8 cellular contexts compared by ENCODE assay signal in the genomic region with DNA sequence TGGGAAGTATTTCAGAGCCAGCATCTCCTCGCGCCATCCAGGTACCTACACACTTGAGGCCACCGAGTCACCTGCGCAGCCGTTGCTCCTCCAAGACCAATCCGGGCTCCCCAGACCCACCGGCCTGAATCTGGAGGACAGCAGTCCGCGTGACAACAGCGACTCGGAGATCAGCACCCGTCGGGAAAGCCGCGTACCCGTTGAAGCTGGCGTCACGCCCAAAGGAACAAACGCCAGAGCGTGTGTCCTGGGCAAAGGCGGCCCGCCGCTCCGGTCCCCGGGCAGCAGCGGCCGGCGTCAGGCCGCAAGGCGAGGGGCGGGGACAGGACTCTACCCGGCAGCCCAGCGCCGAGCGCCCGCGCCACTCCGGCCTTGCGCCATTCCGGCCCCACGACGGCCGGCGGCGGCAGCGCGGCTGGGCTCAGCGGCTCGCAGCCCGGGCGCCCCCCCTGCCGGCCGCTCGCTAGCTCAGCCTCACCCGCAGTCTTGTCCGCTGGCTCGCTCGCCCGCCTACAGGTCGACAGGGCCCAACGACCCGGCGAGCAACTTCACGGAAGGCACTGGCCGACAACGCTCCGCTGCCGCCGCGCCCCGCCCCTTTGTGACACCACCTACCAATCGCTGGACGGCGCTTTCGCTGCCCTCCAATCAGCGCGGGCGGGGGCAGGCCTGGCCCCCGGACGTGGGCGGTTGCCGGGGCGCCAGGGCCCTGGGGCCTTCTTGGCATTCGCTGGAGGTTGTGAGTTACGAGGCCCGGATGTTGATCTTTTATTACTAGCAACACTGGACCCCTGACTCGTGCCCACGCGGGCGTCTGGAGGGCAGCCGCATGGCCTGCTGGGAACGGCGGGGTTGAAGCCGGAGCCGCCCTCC. TPM values are rescaled to one million over a fixed set of nuclear protein-coding genes. Genes with fewer than 3 reads are reported as not detected.
DNase-seq lines count a peak whose midpoint lies in the region; ATAC-seq, FAIRE-seq and TF ChIP-seq lines count a peak whose summit lies in the region.

A gene (minus strand): TSS at position 572 of the 873 bp plus-strand sequence. CDS start 9,047 bp downstream, outside the sequence.

- peak; percentile 40 for TF ChIP-seq POLR2A in A549 (IDR thresholded peaks at IDR 0.05; ENCODE audit: low read length)

- 3% methylated on average over 27 of the region's 95 CpGs for WGBS in A549 (ENCODE audit: missing lambda C conversion rate)
- 3% methylated on average over 32 of the region's 95 CpGs for WGBS in mammary epithelial cell (ENCODE audit: low coverage, missing lambda C conversion rate)

- DNase-seq in A549 (ENCODE audit: low read depth in 1 of 2, low spot score in 1 of 2) (peak; percentile 96 to 98), NCI-H2107 treated with DMSO at 0.1 percent for 48 hours (lab: John Stamatoyannopoulos, UW; ENCODE audit: unreplicated experiment) (peak; percentile 66), mammary epithelial cell (peak; percentile 91), iPS-NIHi7 (ENCODE audit: extremely low spot score) (peak; percentile 99), smooth muscle cell of the brain vasculature (ENCODE audit: low read depth, low spot score) (peak; percentile 90)

- TF ChIP-seq CTCF in A549 (IDR thresholded peaks at IDR 0.05) (peak; percentile 62), VCaP (conservative IDR thresholded peaks at IDR 0.05) (peak; percentile 86), mammary epithelial cell (conservative IDR thresholded peaks at IDR 0.05 in 1 of 2, IDR thresholded peaks at IDR 0.05 in 1 of 2; ENCODE audit: extremely low read depth in 1 of 2, insufficient read depth in 1 of 2, low read depth in 1 of 2, low read length in 2 of 2) (peak; percentile 43 to 57)

- ATAC-seq in A549 (peak; percentile 99), GM18520 (IDR thresholded peaks at IDR 0.05; ENCODE audit: unreplicated experiment) (peak; percentile 96), HG03064 (IDR thresholded peaks at IDR 0.05; ENCODE audit: low read depth, unreplicated experiment) (peak; percentile 96)

- CTCF ChIA-PET in A549 (lab: Yijun Ruan, JAX) (interaction anchor here (0.6 to 3.9 kb wide), 10 partner anchors 9 to 437 kb away, joined by 3 to 35 read pairs (median 3); no protein-coding TSS in a partner anchor), mammary epithelial cell (lab: Charles Lee; ENCODE audit: low non-redundant PET) (interaction anchor here (0.6 to 1.4 kb wide), 2 partner anchors 207 to 356 kb away, joined by 3 to 8 read pairs; no protein-coding TSS in a partner anchor)

- peak within 1 kb of the TSS; percentile 57 for H3K9ac ChIP-seq in mammary epithelial cell (ENCODE audit: insufficient read depth, low read length)

- H3K4me2 ChIP-seq in A549 (peak within 1 kb of the TSS; percentile 86), mammary epithelial cell (ENCODE audit: insufficient read depth, low read depth, low read length) (peak within 1 kb of the TSS; percentile 83)

- no peaks in the 10 kb centered on the region for H3K27me3 ChIP-seq in mammary epithelial cell (ENCODE audit: insufficient read depth, low read length)

- peaks cover 4% of the 10 kb centered on the region for H3K79me2 ChIP-seq in mammary epithelial cell (ENCODE audit: insufficient read depth, low read length)

- dilution Hi-C loops in mammary epithelial cell (cut with HindIII; ENCODE audit: low sequenced_read_pairs): no loop called here

- TF ChIP-seq EP300 in A549 (IDR thresholded peaks at IDR 0.05): no peak

- intact Hi-C loops in mammary epithelial cell (cut with micrococcal nuclease): loop anchor here (1.0 to 5.0 kb wide), 4 partner anchors 159 to 665 kb away; no protein-coding TSS in a partner anchor

- H3K9me3 ChIP-seq in A549: no peaks in the 10 kb centered on the region
- no peaks in the 10 kb centered on the region for H3K9me3 ChIP-seq in mammary epithelial cell (replicated peaks; ENCODE audit: insufficient read depth, low read length)

- H3K27ac ChIP-seq in A549 (peak within 1 kb of the TSS; percentile 80 to 92), VCaP (peak within 1 kb of the TSS; percentile 82), mammary epithelial cell (ENCODE audit: insufficient read depth, low read depth, low read length) (peak within 1 kb of the TSS; percentile 53)

- peak within 1 kb of the TSS; percentile 67 for H3K4me3 ChIP-seq in A549
- peak within 1 kb of the TSS; percentile 67 to 84 (median 71) for H3K4me3 ChIP-seq in mammary epithelial cell (replicated peaks in 1 of 3; ENCODE audit: insufficient read depth in 1 of 3, low read depth in 2 of 3, low read length in 3 of 3)

- TF ChIP-seq RAD21 in A549 (conservative IDR thresholded peaks at IDR 0.05 in 1 of 2, IDR thresholded peaks at IDR 0.05 in 1 of 2): peak; percentile 48 to 82; a peak in 4 of 5 replicates

- no peaks in the 10 kb centered on the region for H4K20me1 ChIP-seq in mammary epithelial cell (ENCODE audit: insufficient read depth, low read length)

- POLR2A ChIA-PET in A549 (lab: Yijun Ruan, JAX): interaction anchor here (0.7 to 1.0 kb wide), 2 partner anchors 14 to 208 kb away, joined by 3 read pairs; no protein-coding TSS in a partner anchor

- 0 out of 3 replicates have a peak, but pooled peaks cover 3% of the 10 kb centered on the region for H3K4me1 ChIP-seq in A549
- peaks cover 6% of the 10 kb centered on the region for H3K4me1 ChIP-seq in mammary epithelial cell (ENCODE audit: insufficient read depth, low read length)

- FAIRE-seq in A549 (lab: Jason Lieb, UNC): no peak

- H3K36me3 ChIP-seq in mammary epithelial cell (ENCODE audit: insufficient read depth, low read length): no peaks in the 10 kb centered on the region

- peak within 1 kb of the TSS; percentile 97 for H2AFZ ChIP-seq in mammary epithelial cell (ENCODE audit: low read depth, low read length)

- BruUV-seq in mammary epithelial cell (replicated peaks; lab: Mats Ljungman, UMichigan): no TSS peak

- in situ Hi-C loops in mammary epithelial cell (cut with MboI; ENCODE audit: low sequenced_read_pairs in 2 of 2): loop anchor here in 1 of 2 donors (25.0 kb wide), 1 partner anchor 210 kb away; no protein-coding TSS in a partner anchor

TF ChIP-seq in A549, 52 proteins besides CTCF, POLR2A, EP300 and RAD21 (continues in another document):
- TF ChIP-seq, protein P1, sequence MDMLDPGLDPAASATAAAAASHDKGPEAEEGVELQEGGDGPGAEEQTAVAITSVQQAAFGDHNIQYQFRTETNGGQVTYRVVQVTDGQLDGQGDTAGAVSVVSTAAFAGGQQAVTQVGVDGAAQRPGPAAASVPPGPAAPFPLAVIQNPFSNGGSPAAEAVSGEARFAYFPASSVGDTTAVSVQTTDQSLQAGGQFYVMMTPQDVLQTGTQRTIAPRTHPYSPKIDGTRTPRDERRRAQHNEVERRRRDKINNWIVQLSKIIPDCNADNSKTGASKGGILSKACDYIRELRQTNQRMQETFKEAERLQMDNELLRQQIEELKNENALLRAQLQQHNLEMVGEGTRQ (IDR thresholded peaks at IDR 0.05): no peak
- TF ChIP-seq ZFP36 (IDR thresholded peaks at IDR 0.05; ENCODE audit: borderline replicate concordance, partially characterized antibody): no peak
- TF ChIP-seq HEYL (CRISPR knock-in tag; IDR thresholded peaks at IDR 0.05): no peak
- TF ChIP-seq, protein P2, sequence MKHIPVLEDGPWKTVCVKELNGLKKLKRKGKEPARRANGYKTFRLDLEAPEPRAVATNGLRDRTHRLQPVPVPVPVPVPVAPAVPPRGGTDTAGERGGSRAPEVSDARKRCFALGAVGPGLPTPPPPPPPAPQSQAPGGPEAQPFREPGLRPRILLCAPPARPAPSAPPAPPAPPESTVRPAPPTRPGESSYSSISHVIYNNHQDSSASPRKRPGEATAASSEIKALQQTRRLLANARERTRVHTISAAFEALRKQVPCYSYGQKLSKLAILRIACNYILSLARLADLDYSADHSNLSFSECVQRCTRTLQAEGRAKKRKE (CRISPR knock-in tag; IDR thresholded peaks at IDR 0.05; ENCODE audit: low read depth): peak; percentile 70
- 0 out of 2 replicates have a peak, but pooled peaks have one; percentile 27 for TF ChIP-seq MYC (IDR thresholded peaks at IDR 0.05; ENCODE audit: borderline replicate concordance, low read length)
- TF ChIP-seq FOSL2 (IDR thresholded peaks at IDR 0.05): no peak
- no peak for TF ChIP-seq FOSL2 (CRISPR knock-in tag; IDR thresholded peaks at IDR 0.05)
- TF ChIP-seq, protein P3, sequence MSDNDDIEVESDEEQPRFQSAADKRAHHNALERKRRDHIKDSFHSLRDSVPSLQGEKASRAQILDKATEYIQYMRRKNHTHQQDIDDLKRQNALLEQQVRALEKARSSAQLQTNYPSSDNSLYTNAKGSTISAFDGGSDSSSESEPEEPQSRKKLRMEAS (IDR thresholded peaks at IDR 0.05): peak; percentile 89
- no peak for TF ChIP-seq CBX8 (IDR thresholded peaks at IDR 0.05)
- peak; percentile 65 for TF ChIP-seq PHF8 (IDR thresholded peaks at IDR 0.05; ENCODE audit: borderline replicate concordance, low read depth)
- TF ChIP-seq, protein P4, sequence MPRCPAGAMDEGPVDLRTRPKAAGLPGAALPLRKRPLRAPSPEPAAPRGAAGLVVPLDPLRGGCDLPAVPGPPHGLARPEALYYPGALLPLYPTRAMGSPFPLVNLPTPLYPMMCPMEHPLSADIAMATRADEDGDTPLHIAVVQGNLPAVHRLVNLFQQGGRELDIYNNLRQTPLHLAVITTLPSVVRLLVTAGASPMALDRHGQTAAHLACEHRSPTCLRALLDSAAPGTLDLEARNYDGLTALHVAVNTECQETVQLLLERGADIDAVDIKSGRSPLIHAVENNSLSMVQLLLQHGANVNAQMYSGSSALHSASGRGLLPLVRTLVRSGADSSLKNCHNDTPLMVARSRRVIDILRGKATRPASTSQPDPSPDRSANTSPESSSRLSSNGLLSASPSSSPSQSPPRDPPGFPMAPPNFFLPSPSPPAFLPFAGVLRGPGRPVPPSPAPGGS (IDR thresholded peaks at IDR 0.05): 0 out of 3 replicates have a peak, but pooled peaks have one; percentile 16
- peak; percentile 73; the same call in 1 of the 2 replicates for TF ChIP-seq HOXB5 (CRISPR knock-in tag; IDR thresholded peaks at IDR 0.05)
- no peak for TF ChIP-seq MAZ (IDR thresholded peaks at IDR 0.05; ENCODE audit: borderline replicate concordance, low read depth, low read length)
- TF ChIP-seq, protein P5, sequence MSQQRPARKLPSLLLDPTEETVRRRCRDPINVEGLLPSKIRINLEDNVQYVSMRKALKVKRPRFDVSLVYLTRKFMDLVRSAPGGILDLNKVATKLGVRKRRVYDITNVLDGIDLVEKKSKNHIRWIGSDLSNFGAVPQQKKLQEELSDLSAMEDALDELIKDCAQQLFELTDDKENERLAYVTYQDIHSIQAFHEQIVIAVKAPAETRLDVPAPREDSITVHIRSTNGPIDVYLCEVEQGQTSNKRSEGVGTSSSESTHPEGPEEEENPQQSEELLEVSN (IDR thresholded peaks at IDR 0.05; ENCODE audit: borderline replicate concordance, low read depth): peak; percentile 82

RNA-seq across cellular contexts. Expression of the gene that starts here (rescaled TPM):
- polyA plus RNA-seq in A549 (2011; rRNA removed): 7.4 and 7.7 TPM in 2 replicates
- 2.3 and 2.6 TPM in 2 replicates for polyA plus RNA-seq in A549 (2012; cell fraction: cytosol; rRNA removed)
- polyA plus RNA-seq in A549 (2012; cell fraction: nucleus; rRNA removed): 1.2 and 1.9 TPM in 2 replicates
- 2.9 to 4.5 TPM (median 3.7 TPM) in 3 replicates for polyA plus RNA-seq in A549 (2017; fragmentation: RNase III; extraction: RNeasy Plus Mini Kit Qiagen cat#74134 plus additional on column Dnase treatment)
- polyA minus RNA-seq in A549 (2011; rRNA and poly(A)+ RNA removed): 5.2 and 5.3 TPM in 2 replicates
- total RNA-seq in mammary epithelial cell: 1 to 10 TPM; 3.2 to 8.8 TPM
- polyA plus RNA-seq in mammary epithelial cell: 1.8 TPM
- 8.7 TPM for polyA minus RNA-seq in mammary epithelial cell

Comparison
In these comparisons a context has a peak if more than half of its experiments do, and no peak if none do; other contexts are left out.
1. Peak in every context shown above with its lines: DNase-seq, ATAC-seq, H3K4me3 ChIP-seq and H3K27ac ChIP-seq.